8 cellular contexts compared by ENCODE assay signal in genomic region chr10:102501201-102502028, GRCh38. TPM values are rescaled to one million over a fixed set of nuclear protein-coding genes. Genes with fewer than 3 reads are reported as not detected.
DNase-seq lines count a peak whose midpoint lies in the region; ATAC-seq lines count a peak whose summit lies in the region.

No MANE protein-coding gene starts in this region.

- H3K4me1 Mint-ChIP-seq in T-helper 17 cell: peaks cover 29% of the 10 kb centered on the region

- peaks cover 40% of the 10 kb centered on the region for H3K4me1 ChIP-seq in adipocyte (ENCODE audit: control insufficient read depth, insufficient read depth, low read length)

- no peak overlapping the region for H3K27ac Mint-ChIP-seq in T-helper 17 cell

- no peaks in the 10 kb centered on the region; the same call in 1 of the 2 replicates for H3K36me3 ChIP-seq in H7 (replicated peaks; ENCODE audit: control insufficient read depth, insufficient read depth, low read length)
- no peaks in the 10 kb centered on the region for H3K36me3 ChIP-seq in adipocyte (ENCODE audit: control insufficient read depth, insufficient read depth, low read length, severe bottlenecking)

- no peaks in the 10 kb centered on the region for H3K27me3 Mint-ChIP-seq in T-helper 17 cell

- H3K4me3 ChIP-seq in H7 (ENCODE audit: insufficient read depth, low read depth, low read length) (peak overlapping the region; percentile 90), adipocyte (ENCODE audit: low read length) (peak overlapping the region; percentile 94)

- DNase-seq in H7: no peak
- DNase-seq in adipocyte (ENCODE audit: low read depth): peak; percentile 52
- peak; percentile 6 for DNase-seq in inferior parietal cortex (ENCODE audit: extremely low spot score)
- no peak for DNase-seq in substantia nigra (lab: John Stamatoyannopoulos, UW)
- no peak for DNase-seq in activated naive CD4-positive, alpha-beta T cell treated with anti-CD3 and anti-CD28 coated beads, Interleukin-2, amount 50 U/mL, for 16 hours
- no peak for DNase-seq in NCI-H526 treated with DMSO at 0.1 percent for 48 hours (lab: John Stamatoyannopoulos, UW)
- DNase-seq in T-helper 17 cell: no peak
- DNase-seq in DMS153 treated with DMSO at 0.1 percent for 48 hours (lab: John Stamatoyannopoulos, UW; ENCODE audit: unreplicated experiment): no peak

- peak overlapping the region; percentile 51 for H3K27ac ChIP-seq in substantia nigra (ENCODE audit: low read depth, low read length, poor library complexity, severe bottlenecking)

- H3K27me3 ChIP-seq in H7 (ENCODE audit: control insufficient read depth, insufficient read depth, low read length) (peaks cover 4% of the 10 kb centered on the region; the same call in 1 of the 2 replicates), adipocyte (replicated peaks; ENCODE audit: control insufficient read depth, insufficient read depth, low read length) (no peaks in the 10 kb centered on the region)

- no peaks in the 10 kb centered on the region for H3K36me3 Mint-ChIP-seq in T-helper 17 cell (ENCODE audit: low read depth)

- H3K9me3 ChIP-seq in adipocyte (ENCODE audit: control insufficient read depth, low read length) (no peaks in the 10 kb centered on the region), T-helper 17 cell (ENCODE audit: control insufficient read depth, low read length, poor library complexity, severe bottlenecking) (no peaks in the 10 kb centered on the region)

- peak overlapping the region; percentile 98 for H3K9ac ChIP-seq in adipocyte (ENCODE audit: low read length)

- no peak for ATAC-seq in T-helper 17 cell

- no peak overlapping the region for H3K4me3 Mint-ChIP-seq in T-helper 17 cell

RNA-seq across cellular contexts. Expression of gene ACTR1A, which starts 1.1 kb away (rescaled TPM):
- 144 and 180 TPM in 2 replicates for total RNA-seq in H7 (2014; rRNA removed; shearing (Covaris generic))
- 10 to 100 TPM; 57.5 to 58.0 TPM for total RNA-seq in T-helper 17 cell

RNA-seq across cellular contexts. Expression of gene SUFU, which starts 2.4 kb away (rescaled TPM):
- 3.5 and 4.2 TPM in 2 replicates for total RNA-seq in H7 (2014; rRNA removed; shearing (Covaris generic))
- 10 to 100 TPM; 14.4 to 16.4 TPM for total RNA-seq in T-helper 17 cell

RNA-seq across cellular contexts. Expression of gene C10orf95, which starts 50.1 kb away (rescaled TPM):
- 0.30 and 0.45 TPM in 2 replicates for total RNA-seq in H7 (2014; rRNA removed; shearing (Covaris generic))
- under 1 TPM in 1 of 2 donors, not detected in 1; 0.50 TPM for total RNA-seq in T-helper 17 cell

Comparison
In these comparisons a context has a peak if more than half of its experiments do, and no peak if none do; other contexts are left out.
1. DNase-seq: peak in adipocyte (single experiment) and inferior parietal cortex (single experiment); none in H7 (single experiment), substantia nigra (0 of 49), activated naive CD4-positive, alpha-beta T cell treated with anti-CD3 and anti-CD28 coated beads, Interleukin-2, amount 50 U/mL, for 16 hours (single experiment), NCI-H526 treated with DMSO at 0.1 percent for 48 hours (single experiment), T-helper 17 cell (0 of 3) and DMS153 treated with DMSO at 0.1 percent for 48 hours (single experiment).